In genomic region chr2:101740555-101740964, GRCh38 we compare ENCODE assay signal across 14 cellular contexts. TPM values are rescaled to one million over a fixed set of nuclear protein-coding genes. Genes with fewer than 3 reads are reported as not detected.
DNase-seq lines count a peak whose midpoint lies in the region; ATAC-seq and TF ChIP-seq lines count a peak whose summit lies in the region.
"Had no signal": no experiment of that assay in that cellular context is flagged by ENCODE, and none has a peak within 500 bp of the region (broad histone marks: within the 10 kb centered on the region; RNA-seq: fewer than 3 reads in every experiment).

No MANE protein-coding gene starts in this region.

- peak overlapping the region; percentile 47 for H3K4me2 ChIP-seq in DOHH2 (ENCODE audit: low read length)

- no peak for ATAC-seq in HG02840 (IDR thresholded peaks at IDR 0.05; ENCODE audit: low FRiP score, unreplicated experiment)
- ATAC-seq: T-cell had no signal

- H3K4me3 ChIP-seq in DOHH2 (ENCODE audit: low read length), result peak overlapping the region; percentile 35; the same call in 1 of the 2 replicates

- CTCF ChIA-PET in activated CD4-positive, alpha-beta T cell treated with anti-CD3 and anti-CD28 coated beads, Interleukin-2, amount 10 ng/mL, durations not matched to agents 7 days and 5 days (lab: Charles Lee), result interaction anchor here (0.6 to 1.2 kb wide), 2 partner anchors 16 to 89 kb away, joined by 3 to 4 read pairs; no protein-coding TSS in a partner anchor

- peaks cover 11% of the 10 kb centered on the region for H3K36me3 ChIP-seq in DOHH2 (ENCODE audit: control insufficient read depth, low read length)

- H3K4me1 Mint-ChIP-seq in nephron, result peaks cover 69% of the 10 kb centered on the region
- H3K4me1 Mint-ChIP-seq in activated CD4-positive, alpha-beta T cell treated with anti-CD3 and anti-CD28 coated beads, Interleukin-2, amount 10 ng/mL, durations not matched to agents 7 days and 5 days, result peaks cover 74% of the 10 kb centered on the region

- H3K36me3 Mint-ChIP-seq in nephron (ENCODE audit: low read depth), result no peaks in the 10 kb centered on the region
- H3K36me3 Mint-ChIP-seq in activated CD4-positive, alpha-beta T cell treated with anti-CD3 and anti-CD28 coated beads, Interleukin-2, amount 10 ng/mL, durations not matched to agents 7 days and 5 days (ENCODE audit: low read depth), result peaks cover 7% of the 10 kb centered on the region

- H3K9me3 Mint-ChIP-seq in nephron, result no peaks in the 10 kb centered on the region
- H3K9me3 Mint-ChIP-seq in activated CD4-positive, alpha-beta T cell treated with anti-CD3 and anti-CD28 coated beads, Interleukin-2, amount 10 ng/mL, durations not matched to agents 7 days and 5 days, result no peaks in the 10 kb centered on the region
- H3K9me3 Mint-ChIP-seq: activated T-cell treated with anti-CD3 and anti-CD28 coated beads, Interleukin-2, amount 50 U/mL, for 24 hours; CD4-positive, alpha-beta memory T cell; T-cell had no signal

- no peaks in the 10 kb centered on the region for H3K9me3 ChIP-seq in DOHH2 (ENCODE audit: control insufficient read depth, insufficient read depth, low read length)

- no peaks in the 10 kb centered on the region for H3K9me2 ChIP-seq in DOHH2 (replicated peaks; ENCODE audit: control insufficient read depth, low read length)

- peaks cover 99% of the 10 kb centered on the region for H3K4me1 ChIP-seq in DOHH2 (ENCODE audit: control insufficient read depth, low read length)

- no peak overlapping the region for H3K4me3 Mint-ChIP-seq in nephron
- H3K4me3 Mint-ChIP-seq in activated CD4-positive, alpha-beta T cell treated with anti-CD3 and anti-CD28 coated beads, Interleukin-2, amount 10 ng/mL, durations not matched to agents 7 days and 5 days, result no peak overlapping the region
- H3K4me3 Mint-ChIP-seq: activated T-cell treated with anti-CD3 and anti-CD28 coated beads, Interleukin-2, amount 50 U/mL, for 24 hours; T-cell had no signal

- no peaks in the 10 kb centered on the region for H3K27me3 Mint-ChIP-seq in nephron (ENCODE audit: low read depth)
- no peaks in the 10 kb centered on the region for H3K27me3 Mint-ChIP-seq in activated CD4-positive, alpha-beta T cell treated with anti-CD3 and anti-CD28 coated beads, Interleukin-2, amount 10 ng/mL, durations not matched to agents 7 days and 5 days
- H3K27me3 Mint-ChIP-seq: activated T-cell treated with anti-CD3 and anti-CD28 coated beads, Interleukin-2, amount 50 U/mL, for 24 hours; CD4-positive, alpha-beta memory T cell; T-cell had no signal

- TF ChIP-seq CTCF in DOHH2 (IDR thresholded peaks at IDR 0.05; ENCODE audit: low read depth, low read length, poor library complexity, severe bottlenecking) (no peak), nephron (IDR thresholded peaks at IDR 0.05; ENCODE audit: unreplicated experiment in 3 of 3) (no peak)

- H3K27me3 ChIP-seq in DOHH2 (ENCODE audit: control insufficient read depth, low read length), result no peaks in the 10 kb centered on the region

- DNase-seq in MV-4-11 (lab: John Stamatoyannopoulos, UW), result peak; percentile 37
- no peak for DNase-seq in caudate nucleus (lab: John Stamatoyannopoulos, UW)
- DNase-seq in stimulated activated naive CD4-positive, alpha-beta T cell (lab: John Stamatoyannopoulos, UW), result no peak
- DNase-seq in activated CD4-positive, alpha-beta T cell treated with anti-CD3 and anti-CD28 coated beads, Interleukin-2, amount 10 ng/mL, durations not matched to agents 7 days and 5 days, result no peak
- DNase-seq: activated CD4-positive, alpha-beta T cell treated with anti-CD3 and anti-CD28 coated beads for 48 hours; activated T-cell treated with anti-CD3 and anti-CD28 coated beads, Interleukin-2, amount 50 U/mL, for 24 hours; CD4-positive, alpha-beta memory T cell; cortex of kidney; NCI-H2029; NK-92 treated with Interleukin-12 subunit alpha and Interleukin-12 subunit beta, amount 100 ng/mL, for 24 hours; T-cell had no signal

- H3F3A ChIP-seq in DOHH2 (ENCODE audit: control insufficient read depth, insufficient read depth), result 0 out of 2 replicates have a peak, but pooled peaks cover 3% of the 10 kb centered on the region

- peak overlapping the region; percentile 39 to 79 (median 64) for H3K27ac Mint-ChIP-seq in nephron
- no peak overlapping the region for H3K27ac Mint-ChIP-seq in activated CD4-positive, alpha-beta T cell treated with anti-CD3 and anti-CD28 coated beads, Interleukin-2, amount 10 ng/mL, durations not matched to agents 7 days and 5 days
- H3K27ac Mint-ChIP-seq: activated T-cell treated with anti-CD3 and anti-CD28 coated beads, Interleukin-2, amount 50 U/mL, for 24 hours had no signal

- POLR2A ChIA-PET in activated CD4-positive, alpha-beta T cell treated with anti-CD3 and anti-CD28 coated beads, Interleukin-2, amount 10 ng/mL, durations not matched to agents 7 days and 5 days (lab: Charles Lee), result interaction anchor here (0.7 kb wide), 1 partner anchor 295 kb away, joined by 3 read pairs; no protein-coding TSS in a partner anchor

- H3K27ac ChIP-seq in DOHH2 (ENCODE audit: low read depth, low read length) (peak overlapping the region; percentile 42), caudate nucleus (ENCODE audit: low read depth, low read length) (peak overlapping the region; percentile 53)

- H4K20me1 ChIP-seq in DOHH2 (ENCODE audit: control insufficient read depth, insufficient read depth, low read depth, low read length), result peaks cover 37% of the 10 kb centered on the region

- peaks cover 99% of the 10 kb centered on the region for H3K79me2 ChIP-seq in DOHH2 (ENCODE audit: control insufficient read depth, low read length)

RNA-seq across cellular contexts. Expression of gene MAP4K4, which starts 43.1 kb away (rescaled TPM):
- 100 to 1,000 TPM; 129 to 142 TPM for total RNA-seq in activated CD4-positive, alpha-beta T cell treated with anti-CD3 and anti-CD28 coated beads, Interleukin-2, amount 10 ng/mL, durations not matched to agents 7 days and 5 days
